In genomic region chr15:44385344-44385942, GRCh38 we compare ENCODE assay signal across 2 cellular contexts.
TF ChIP-seq lines count a peak whose summit lies in the region.

No MANE protein-coding gene starts in this region.

TF ChIP-seq in HepG2, 621 proteins besides CTCF, POLR2A, EP300 and RAD21:
- TF ChIP-seq RELA (CRISPR knock-in tag; IDR thresholded peaks at IDR 0.05) (no peak), HIC2 (CRISPR knock-in tag; IDR thresholded peaks at IDR 0.05; ENCODE audit: low read depth) (no peak), ZNF770 (CRISPR knock-in tag; IDR thresholded peaks at IDR 0.05) (peak; percentile 51; the same call in 1 of the 2 replicates), HNRNPK (IDR thresholded peaks at IDR 0.05; ENCODE audit: low read depth, low read length, poor library complexity, severe bottlenecking) (peak; percentile 76), ZNF121 (CRISPR knock-in tag; IDR thresholded peaks at IDR 0.05) (peak; percentile 72)
TF ChIP-seq in HepG2: peak in this region for 3.

TF ChIP-seq in IMR-90, 13 proteins besides CTCF, POLR2A, EP300 and RAD21:
- TF ChIP-seq SMC3 (IDR thresholded peaks at IDR 0.05; ENCODE audit: low read depth, low read length) (no peak), CHD1 (IDR thresholded peaks at IDR 0.05; ENCODE audit: low read depth, low read length) (no peak), MXI1 (IDR thresholded peaks at IDR 0.05; ENCODE audit: borderline replicate concordance, low read depth, low read length) (no peak)
- TF ChIP-seq, protein P1, sequence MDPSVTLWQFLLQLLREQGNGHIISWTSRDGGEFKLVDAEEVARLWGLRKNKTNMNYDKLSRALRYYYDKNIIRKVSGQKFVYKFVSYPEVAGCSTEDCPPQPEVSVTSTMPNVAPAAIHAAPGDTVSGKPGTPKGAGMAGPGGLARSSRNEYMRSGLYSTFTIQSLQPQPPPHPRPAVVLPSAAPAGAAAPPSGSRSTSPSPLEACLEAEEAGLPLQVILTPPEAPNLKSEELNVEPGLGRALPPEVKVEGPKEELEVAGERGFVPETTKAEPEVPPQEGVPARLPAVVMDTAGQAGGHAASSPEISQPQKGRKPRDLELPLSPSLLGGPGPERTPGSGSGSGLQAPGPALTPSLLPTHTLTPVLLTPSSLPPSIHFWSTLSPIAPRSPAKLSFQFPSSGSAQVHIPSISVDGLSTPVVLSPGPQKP (IDR thresholded peaks at IDR 0.05; ENCODE audit: borderline replicate concordance, low read depth, low read length) = no peak
